Comparison of ENCODE assay signal across 1 cellular context in genomic region chr3:183698760-183699159, GRCh38.
TF ChIP-seq lines count a peak whose summit lies in the region.

No MANE protein-coding gene starts in this region.

TF ChIP-seq in SK-N-SH treated with all-trans-retinoic acid at 6 μM for 48 hours, 23 proteins besides CTCF, POLR2A, EP300 and RAD21 (continued from another document):
- TF ChIP-seq ZNF8 (CRISPR knock-in tag; IDR thresholded peaks at IDR 0.05) (no peak), ZC3H10 (CRISPR knock-in tag; IDR thresholded peaks at IDR 0.05) (no peak), BACH2 (CRISPR knock-in tag; IDR thresholded peaks at IDR 0.05; ENCODE audit: borderline replicate concordance) (no peak), TOX (CRISPR knock-in tag; IDR thresholded peaks at IDR 0.05; ENCODE audit: borderline replicate concordance) (no peak), PATZ1 (CRISPR knock-in tag; IDR thresholded peaks at IDR 0.05; ENCODE audit: borderline replicate concordance) (no peak), SNAI2 (CRISPR knock-in tag; IDR thresholded peaks at IDR 0.05) (no peak), CSRNP3 (CRISPR knock-in tag; IDR thresholded peaks at IDR 0.05) (no peak), GLIS3 (CRISPR knock-in tag; IDR thresholded peaks at IDR 0.05) (no peak), ZFP3 (CRISPR knock-in tag; IDR thresholded peaks at IDR 0.05) (no peak), ZNF565 (CRISPR knock-in tag; conservative IDR thresholded peaks at IDR 0.05; ENCODE audit: low read depth) (no peak), ZFP30 (CRISPR knock-in tag; IDR thresholded peaks at IDR 0.05) (no peak), OSR1 (CRISPR knock-in tag; IDR thresholded peaks at IDR 0.05) (no peak)
TF ChIP-seq in SK-N-SH treated with all-trans-retinoic acid at 6 μM for 48 hours: peak in this region for 0.
